ENCODE assay signal across 11 cellular contexts in genomic region chr4:123978637-123979036, GRCh38.
"Had no signal": no experiment of that assay in that cellular context is flagged by ENCODE, and none has a peak within 500 bp of the region (broad histone marks: within the 10 kb centered on the region; RNA-seq: fewer than 3 reads in every experiment).

No MANE protein-coding gene starts in this region.

- H3K27ac ChIP-seq: GM23248 had no signal

- H3K4me2 ChIP-seq: GM23338 had no signal

- H2AFZ ChIP-seq: GM23248, GM23338 had no signal

- H3K4me3 Mint-ChIP-seq: GM23338, H9, HFFc6 had no signal

- H3K9ac ChIP-seq: GM23248 had no signal

- FAIRE-seq: H1, H54 had no signal

- H3K27ac Mint-ChIP-seq: GM23338, H9, HFFc6 had no signal

- ATAC-seq: GM23338, HCT116 had no signal

- H3K4me3 ChIP-seq: GM23248, GM23338, HAP-1 had no signal

- DNase-seq: GM23248, GOT3, H7, H9, HCEC 1CT, HFFc6 had no signal

- H3K9me3 ChIP-seq: HAP-1 had no signal

- H3K36me3 ChIP-seq: HAP-1 had no signal
